1 cellular context compared by ENCODE assay signal in genomic region chr6:31125586-31126363, GRCh38.
TF ChIP-seq lines count a peak whose summit lies in the region.

No MANE protein-coding gene starts in this region.

TF ChIP-seq in HepG2, 621 proteins besides CTCF, POLR2A, EP300 and RAD21:
- TF ChIP-seq CHD2 (IDR thresholded peaks at IDR 0.05; ENCODE audit: low read depth, low read length) (no peak), ZNF484 (CRISPR knock-in tag; IDR thresholded peaks at IDR 0.05; ENCODE audit: borderline replicate concordance, low read depth) (no peak), TOE1 (CRISPR knock-in tag; IDR thresholded peaks at IDR 0.05) (no peak), MLXIP (CRISPR knock-in tag; IDR thresholded peaks at IDR 0.05; ENCODE audit: borderline replicate concordance) (no peak), FUBP1 (CRISPR knock-in tag; IDR thresholded peaks at IDR 0.05; ENCODE audit: borderline replicate concordance) (no peak), DZIP1 (CRISPR knock-in tag; IDR thresholded peaks at IDR 0.05) (no peak), TCF7L2 (IDR thresholded peaks at IDR 0.05; ENCODE audit: low read depth, low read length) (no peak), NCOA1 (CRISPR knock-in tag; IDR thresholded peaks at IDR 0.05) (no peak)
